9 cellular contexts compared by ENCODE assay signal in genomic region chr2:143451622-143452021, GRCh38.
DNase-seq lines count a peak whose midpoint lies in the region; ATAC-seq and FAIRE-seq lines count a peak whose summit lies in the region.
"Had no signal": no experiment of that assay in that cellular context is flagged by ENCODE, and none has a peak within 500 bp of the region (broad histone marks: within the 10 kb centered on the region; RNA-seq: fewer than 3 reads in every experiment).

No MANE protein-coding gene starts in this region.

- peak; percentile 45 for DNase-seq in ACHN
- DNase-seq in GM19239 (ENCODE audit: insufficient read length, low spot score), result no peak
- peak; percentile 76 for DNase-seq in amniotic epithelial cell (ENCODE audit: low read depth)
- no peak for DNase-seq in NCI-H1105 treated with DMSO at 0.1 percent for 48 hours (lab: John Stamatoyannopoulos, UW)
- no peak for DNase-seq in mesendoderm
- no peak for DNase-seq in germinal center (ENCODE audit: low spot score)
- no peak for DNase-seq in DMS153 (lab: John Stamatoyannopoulos, UW)
- DNase-seq: NCI-H1436 treated with DMSO at 0.1 percent for 48 hours had no signal

- no peak overlapping the region for H3K4ac ChIP-seq in mesendoderm (ENCODE audit: low read depth, low read length)

- no peaks in the 10 kb centered on the region for H3K36me3 ChIP-seq in mesendoderm (ENCODE audit: control insufficient read depth, insufficient read depth, low read length)

- no peaks in the 10 kb centered on the region for H3K79me2 ChIP-seq in mesendoderm (ENCODE audit: control insufficient read depth, insufficient read depth, low read length)

- H3K9ac ChIP-seq in mesendoderm (ENCODE audit: low read length), result no peak overlapping the region

- in situ Hi-C loops in ACHN (cut with HindIII; ENCODE audit: low pct_ligation_motif_present, low pct_unique_long_range_greater_than_20kb, low sequenced_read_pairs), result no loop called here

- no peak overlapping the region for H2AK5ac ChIP-seq in mesendoderm (ENCODE audit: low read length)

- H3K4me1 ChIP-seq in mesendoderm (ENCODE audit: control insufficient read depth, low read depth, low read length), result no peaks in the 10 kb centered on the region

- H4K8ac ChIP-seq in mesendoderm (ENCODE audit: low read depth, low read length), result no peak overlapping the region

- no peaks in the 10 kb centered on the region for H3K79me1 ChIP-seq in mesendoderm (ENCODE audit: low read length)

- H3K27me3 ChIP-seq in mesendoderm (ENCODE audit: insufficient read depth, low read length, poor library complexity), result no peaks in the 10 kb centered on the region

- peak; percentile 87 for ATAC-seq in HG03342 (IDR thresholded peaks at IDR 0.05; ENCODE audit: unreplicated experiment)

- no peak overlapping the region for H3K18ac ChIP-seq in mesendoderm (ENCODE audit: low read length)

- FAIRE-seq in GM19239 (lab: Jason Lieb, UNC), result peak; percentile 80

- H3K4me3 ChIP-seq in mesendoderm (ENCODE audit: low read length), result no peak overlapping the region

- H2BK5ac ChIP-seq in mesendoderm (ENCODE audit: low read length), result no peak overlapping the region

- H3K4me2 ChIP-seq in mesendoderm (ENCODE audit: low read length), result no peak overlapping the region

- H4K5ac ChIP-seq in mesendoderm (ENCODE audit: low read length), result no peak overlapping the region

- H2BK120ac ChIP-seq in mesendoderm (ENCODE audit: low read depth, low read length), result no peak overlapping the region

- no peak overlapping the region for H3K23ac ChIP-seq in mesendoderm (ENCODE audit: low read length)

- H2BK15ac ChIP-seq in mesendoderm (replicated peaks; ENCODE audit: low read depth), result no peak overlapping the region

- no CpG with 5 or more reads among the region's 2 CpGs for WGBS in mesendoderm (ENCODE audit: extremely low coverage, insufficient coverage, low lambda C conversion rate)

- H3K56ac ChIP-seq in mesendoderm (ENCODE audit: low read length), result no peak overlapping the region

- no peak overlapping the region for H3K27ac ChIP-seq in mesendoderm (ENCODE audit: low read depth, low read length)

Comparison
In these comparisons a context has a peak if more than half of its experiments do, and no peak if none do; other contexts are left out.
1. DNase-seq: peak in ACHN (single experiment) and amniotic epithelial cell (single experiment); none in GM19239 (single experiment), NCI-H1105 treated with DMSO at 0.1 percent for 48 hours (single experiment), mesendoderm (single experiment), germinal center (single experiment) and DMS153 (single experiment).